Comparison of ENCODE assay signal across 8 cellular contexts in genomic region chr7:98252655-98253054, GRCh38. TPM values are rescaled to one million over a fixed set of nuclear protein-coding genes. Genes with fewer than 3 reads are reported as not detected.
A peak's percentile ranks its signal among the peaks of the same experiment; 100 is the strongest.
DNase-seq lines count a peak whose midpoint lies in the region; ATAC-seq, FAIRE-seq and TF ChIP-seq lines count a peak whose summit lies in the region.

No MANE protein-coding gene starts in this region.

- peak overlapping the region; percentile 79 to 96 (median 88) for H3K4me3 ChIP-seq in keratinocyte (ENCODE audit: control insufficient read depth in 2 of 3, extremely low read depth in 1 of 3, insufficient read depth in 2 of 3, low read depth in 1 of 3, low read length in 3 of 3)
- H3K4me3 ChIP-seq in testis: peak overlapping the region; percentile 73 to 82

- peak overlapping the region; percentile 97 for H3K4me3 Mint-ChIP-seq in T-helper 2 cell treated with Interferon-gamma antibody and Interleukin-4, amounts not matched to agents 5 μg/mL and 100 μg/mL, for 36 hours
- peak overlapping the region; percentile 98 for H3K4me3 Mint-ChIP-seq in activated T-helper 2 cell treated with anti-CD3 and anti-CD28 coated beads, Interferon-gamma antibody, Interleukin-2, Interleukin-4, amounts not matched to agents 10 μg/mL and 5 μg/mL and 100 μg/mL, durations not matched to agents 14 hours and 24 hours and 36 hours (ENCODE audit: low read depth)

- WGBS in testis, 2 donors: 40 to 46% methylated on average over 14 of the region's 14 CpGs

- no peaks in the 10 kb centered on the region for H4K20me1 ChIP-seq in keratinocyte (ENCODE audit: control insufficient read depth, extremely low read depth, insufficient read depth, low read length)

- no peaks in the 10 kb centered on the region for H3K9me1 ChIP-seq in keratinocyte (ENCODE audit: control insufficient read depth, extremely low read depth, insufficient read depth, low read length)

- dilution Hi-C loops in keratinocyte (cut with MboI; ENCODE audit: extremely low pct_ligation_motif_present, low sequenced_read_pairs): no loop called here

- peaks cover 48% of the 10 kb centered on the region for H3K4me1 Mint-ChIP-seq in T-helper 2 cell treated with Interferon-gamma antibody and Interleukin-4, amounts not matched to agents 5 μg/mL and 100 μg/mL, for 36 hours (ENCODE audit: low read depth)
- peaks cover 45% of the 10 kb centered on the region for H3K4me1 Mint-ChIP-seq in activated T-helper 2 cell treated with anti-CD3 and anti-CD28 coated beads, Interferon-gamma antibody, Interleukin-2, Interleukin-4, amounts not matched to agents 10 μg/mL and 5 μg/mL and 100 μg/mL, durations not matched to agents 14 hours and 24 hours and 36 hours (ENCODE audit: low read depth)

- DNase-seq in T-helper 2 cell treated with Interferon-gamma antibody and Interleukin-4, amounts not matched to agents 5 μg/mL and 100 μg/mL, for 36 hours (ENCODE audit: low spot score): no peak
- no peak for DNase-seq in T-helper 2 cell
- DNase-seq in activated T-helper 2 cell treated with anti-CD3 and anti-CD28 coated beads, Interferon-gamma antibody, Interleukin-2, Interleukin-4, amounts not matched to agents 10 μg/mL and 5 μg/mL and 100 μg/mL, durations not matched to agents 14 hours and 24 hours and 36 hours (ENCODE audit: low spot score): no peak
- no peak for DNase-seq in keratinocyte (ENCODE audit: low read depth, low spot score)
- DNase-seq in testis: no peak
- no peak for DNase-seq in globus pallidus (ENCODE audit: low spot score)
- no peak for DNase-seq in NCI-H524 treated with DMSO at 0.1 percent for 48 hours (lab: John Stamatoyannopoulos, UW)

- H3K9ac ChIP-seq in keratinocyte (ENCODE audit: control insufficient read depth, extremely low read depth, insufficient read depth, low read length): peak overlapping the region; percentile 80

- intact Hi-C loops in activated T-helper 2 cell treated with anti-CD3 and anti-CD28 coated beads, Interferon-gamma antibody, Interleukin-2, Interleukin-4, amounts not matched to agents 10 μg/mL and 5 μg/mL and 100 μg/mL, durations not matched to agents 14 hours and 24 hours and 36 hours (cut with micrococcal nuclease): loop anchor here (5.0 kb wide), 2 partner anchors 145 to 280 kb away; partner anchors contain the start of gene LMTK2
- intact Hi-C loops in testis (cut with DNase I; ENCODE audit: low total_unique reads): no loop called here

- peaks cover 0 to 6% of the 10 kb centered on the region in 2 experiments for H3K36me3 ChIP-seq in keratinocyte (ENCODE audit: control insufficient read depth in 2 of 2, extremely low read depth in 1 of 2, insufficient read depth in 2 of 2, low read length in 2 of 2)
- H3K36me3 ChIP-seq in testis (ENCODE audit: low read depth, missing control alignments): no peaks in the 10 kb centered on the region

- H3K27me3 ChIP-seq in keratinocyte (ENCODE audit: control insufficient read depth, extremely low read depth, insufficient read depth, low read length): no peaks in the 10 kb centered on the region
- no peaks in the 10 kb centered on the region for H3K27me3 ChIP-seq in testis

- H3K27ac Mint-ChIP-seq in T-helper 2 cell treated with Interferon-gamma antibody and Interleukin-4, amounts not matched to agents 5 μg/mL and 100 μg/mL, for 36 hours: peak overlapping the region; percentile 100
- peak overlapping the region; percentile 91 for H3K27ac Mint-ChIP-seq in activated T-helper 2 cell treated with anti-CD3 and anti-CD28 coated beads, Interferon-gamma antibody, Interleukin-2, Interleukin-4, amounts not matched to agents 10 μg/mL and 5 μg/mL and 100 μg/mL, durations not matched to agents 14 hours and 24 hours and 36 hours

- peaks cover 17% of the 10 kb centered on the region for H3K79me2 ChIP-seq in keratinocyte (ENCODE audit: control insufficient read depth, insufficient read depth, low read length)

- H3K9me3 ChIP-seq in keratinocyte (ENCODE audit: control insufficient read depth, low read depth, low read length) (no peaks in the 10 kb centered on the region), testis (no peaks in the 10 kb centered on the region)

- peak overlapping the region; percentile 81 for H3K4me2 ChIP-seq in keratinocyte (ENCODE audit: control insufficient read depth, extremely low read depth, insufficient read depth, low read depth, low read length)

- H2AFZ ChIP-seq in keratinocyte (ENCODE audit: control insufficient read depth, low read length): peak overlapping the region; percentile 94

- H3K4me1 ChIP-seq in keratinocyte (ENCODE audit: control insufficient read depth, extremely low read depth, insufficient read depth, low read length) (peaks cover 8% of the 10 kb centered on the region), testis (peaks cover 8% of the 10 kb centered on the region)

- peak overlapping the region; percentile 46 for H3K27ac ChIP-seq in keratinocyte (ENCODE audit: control insufficient read depth, insufficient read depth, low read length)
- no peak overlapping the region for H3K27ac ChIP-seq in testis

- TF ChIP-seq CTCF in keratinocyte (optimal IDR thresholded peaks at IDR 0.05 in 1 of 3, IDR thresholded peaks at IDR 0.05 in 1 of 3, conservative IDR thresholded peaks at IDR 0.05 in 1 of 3; ENCODE audit: extremely low read depth in 1 of 3, insufficient read depth in 2 of 3, low read length in 3 of 3): no peak
- TF ChIP-seq CTCF in testis (IDR thresholded peaks at IDR 0.05): no peak

- no peak for FAIRE-seq in keratinocyte (lab: Jason Lieb, UNC)

- H3K9me3 Mint-ChIP-seq in T-helper 2 cell treated with Interferon-gamma antibody and Interleukin-4, amounts not matched to agents 5 μg/mL and 100 μg/mL, for 36 hours: no peaks in the 10 kb centered on the region
- no peaks in the 10 kb centered on the region for H3K9me3 Mint-ChIP-seq in activated T-helper 2 cell treated with anti-CD3 and anti-CD28 coated beads, Interferon-gamma antibody, Interleukin-2, Interleukin-4, amounts not matched to agents 10 μg/mL and 5 μg/mL and 100 μg/mL, durations not matched to agents 14 hours and 24 hours and 36 hours

- no peaks in the 10 kb centered on the region for H3K27me3 Mint-ChIP-seq in T-helper 2 cell treated with Interferon-gamma antibody and Interleukin-4, amounts not matched to agents 5 μg/mL and 100 μg/mL, for 36 hours (ENCODE audit: low read depth)
- H3K27me3 Mint-ChIP-seq in activated T-helper 2 cell treated with anti-CD3 and anti-CD28 coated beads, Interferon-gamma antibody, Interleukin-2, Interleukin-4, amounts not matched to agents 10 μg/mL and 5 μg/mL and 100 μg/mL, durations not matched to agents 14 hours and 24 hours and 36 hours (ENCODE audit: low read depth): no peaks in the 10 kb centered on the region

- no peak for TF ChIP-seq POLR2A in testis (IDR thresholded peaks at IDR 0.05)

- ATAC-seq in HG02973 (IDR thresholded peaks at IDR 0.05; ENCODE audit: unreplicated experiment): no peak

- H3K36me3 Mint-ChIP-seq in T-helper 2 cell treated with Interferon-gamma antibody and Interleukin-4, amounts not matched to agents 5 μg/mL and 100 μg/mL, for 36 hours (ENCODE audit: low read depth): peaks cover 34% of the 10 kb centered on the region
- peaks cover 41% of the 10 kb centered on the region for H3K36me3 Mint-ChIP-seq in activated T-helper 2 cell treated with anti-CD3 and anti-CD28 coated beads, Interferon-gamma antibody, Interleukin-2, Interleukin-4, amounts not matched to agents 10 μg/mL and 5 μg/mL and 100 μg/mL, durations not matched to agents 14 hours and 24 hours and 36 hours (ENCODE audit: low read depth)

RNA-seq across cellular contexts. Expression of gene TECPR1, which starts 0.6 kb away (rescaled TPM):
- 45.4 and 45.8 TPM in 2 replicates for total RNA-seq in activated T-helper 2 cell treated with anti-CD3 and anti-CD28 coated beads, Interferon-gamma antibody, Interleukin-2, Interleukin-4, amounts not matched to agents 10 μg/mL and 5 μg/mL and 100 μg/mL, durations not matched to agents 14 hours and 24 hours and 36 hours
- polyA plus RNA-seq in keratinocyte (1.5 to 3.7 TPM (median 2.4 TPM) in 3 replicates), testis (ENCODE audit: insufficient read depth, low read depth, low replicate concordance) (13.5 TPM)
- 7.4 TPM for polyA plus RNA-seq in keratinocyte (2011; ENCODE audit: low read depth)
- 1.3 and 2.9 TPM in 2 replicates for polyA plus RNA-seq in keratinocyte (2011; cell fraction: cytosol; rRNA removed)
- polyA plus RNA-seq in keratinocyte (2011; cell fraction: nucleus; rRNA removed): 6.6 and 10.0 TPM in 2 replicates
- 4.7 and 6.3 TPM in 2 replicates for polyA plus RNA-seq in keratinocyte (2012; ENCODE audit: low replicate concordance)
- 2.4 to 11.8 TPM (median 5.0 TPM) in 3 replicates for polyA minus RNA-seq in keratinocyte
- 9.0 TPM for polyA minus RNA-seq in keratinocyte (2011; cell fraction: cytosol; rRNA and poly(A)+ RNA removed)
- 7.8 and 8.5 TPM in 2 replicates for polyA minus RNA-seq in keratinocyte (2011; cell fraction: nucleus; rRNA and poly(A)+ RNA removed)
- total RNA-seq in testis: 10 to 100 TPM; 18.5 to 24.6 TPM

RNA-seq across cellular contexts. Expression of gene BRI3, which starts 28.8 kb away (rescaled TPM):
- 63.6 and 67.6 TPM in 2 replicates for total RNA-seq in activated T-helper 2 cell treated with anti-CD3 and anti-CD28 coated beads, Interferon-gamma antibody, Interleukin-2, Interleukin-4, amounts not matched to agents 10 μg/mL and 5 μg/mL and 100 μg/mL, durations not matched to agents 14 hours and 24 hours and 36 hours
- polyA plus RNA-seq in keratinocyte: 95.6 to 133 TPM (median 121 TPM) in 3 replicates
- polyA plus RNA-seq in keratinocyte (2011; ENCODE audit: low read depth): 50.8 TPM
- 177 and 183 TPM in 2 replicates for polyA plus RNA-seq in keratinocyte (2011; cell fraction: cytosol; rRNA removed)
- polyA plus RNA-seq in keratinocyte (2011; cell fraction: nucleus; rRNA removed): 50.9 and 52.2 TPM in 2 replicates
- polyA plus RNA-seq in keratinocyte (2012; ENCODE audit: low replicate concordance): 138 and 210 TPM in 2 replicates
- polyA minus RNA-seq in keratinocyte: 62.0 to 92.3 TPM (median 86.3 TPM) in 3 replicates
- 107 TPM for polyA minus RNA-seq in keratinocyte (2011; cell fraction: cytosol; rRNA and poly(A)+ RNA removed)
- polyA minus RNA-seq in keratinocyte (2011; cell fraction: nucleus; rRNA and poly(A)+ RNA removed): 23.4 and 25.8 TPM in 2 replicates
- total RNA-seq in testis: 10 to 100 TPM; 61.1 to 76.3 TPM
- polyA plus RNA-seq in testis (ENCODE audit: insufficient read depth, low read depth, low replicate concordance): 167 TPM

RNA-seq across cellular contexts. Expression of gene BHLHA15, which starts 41.4 kb away (rescaled TPM):
- total RNA-seq in activated T-helper 2 cell treated with anti-CD3 and anti-CD28 coated beads, Interferon-gamma antibody, Interleukin-2, Interleukin-4, amounts not matched to agents 10 μg/mL and 5 μg/mL and 100 μg/mL, durations not matched to agents 14 hours and 24 hours and 36 hours: 0.41 and 0.80 TPM in 2 replicates
- polyA plus RNA-seq in keratinocyte (not detected in 3 replicates), testis (ENCODE audit: insufficient read depth, low read depth, low replicate concordance) (not detected)
- not detected for polyA plus RNA-seq in keratinocyte (2011; ENCODE audit: low read depth)
- not detected in 2 replicates for polyA plus RNA-seq in keratinocyte (2011; cell fraction: cytosol; rRNA removed)
- polyA plus RNA-seq in keratinocyte (2011; cell fraction: nucleus; rRNA removed): not detected in 2 replicates
- polyA plus RNA-seq in keratinocyte (2012; ENCODE audit: low replicate concordance): 0.17 TPM in 1 of 2 replicates, not detected in the other
- not detected in 3 replicates for polyA minus RNA-seq in keratinocyte
- polyA minus RNA-seq in keratinocyte (2011; cell fraction: cytosol; rRNA and poly(A)+ RNA removed): not detected
- polyA minus RNA-seq in keratinocyte (2011; cell fraction: nucleus; rRNA and poly(A)+ RNA removed): not detected in 2 replicates
- 1 to 10 TPM in 1 of 2 donors, under 1 TPM in 1; 0.50 to 2.4 TPM for total RNA-seq in testis
